ENCODE assay signal across 18 cellular contexts in the genomic region with DNA sequence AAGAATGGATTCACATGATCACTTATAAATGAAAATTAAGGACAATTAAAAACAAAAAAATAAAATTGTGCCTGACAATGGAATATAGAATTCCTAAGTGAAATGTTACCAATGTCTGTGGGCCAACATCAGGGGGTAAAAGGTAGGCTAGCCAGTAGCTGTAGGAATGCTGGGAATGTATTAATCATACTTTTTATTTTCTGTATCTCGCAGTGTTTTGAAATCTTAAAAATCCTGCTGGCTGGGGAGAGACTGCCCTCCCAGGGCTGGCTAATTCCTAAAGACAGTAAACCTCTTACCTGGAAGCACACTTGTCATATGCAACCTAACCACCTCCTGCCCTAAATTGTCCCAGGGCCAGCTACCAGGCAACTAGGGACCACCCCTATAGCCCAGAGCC.
DNase-seq lines count a peak whose midpoint lies in the region; ATAC-seq and TF ChIP-seq lines count a peak whose summit lies in the region.
"Had no signal": no experiment of that assay in that cellular context is flagged by ENCODE, and none has a peak within 500 bp of the region (broad histone marks: within the 10 kb centered on the region; RNA-seq: fewer than 3 reads in every experiment).

No MANE protein-coding gene starts in this region.

- intact Hi-C loops in activated CD8-positive, alpha-beta T cell treated with anti-CD3 and anti-CD28 coated beads for 36 hours (cut with micrococcal nuclease), result no loop called here
- intact Hi-C loops in dendritic cell treated with granulocyte-macrophage colony-stimulating factor and Interleukin-4, amounts not matched to agents 40 ng/mL and 50 ng/mL, for 4 days (cut with micrococcal nuclease), result no loop called here

- H3K4me1 Mint-ChIP-seq in activated CD8-positive, alpha-beta T cell treated with anti-CD3 and anti-CD28 coated beads for 36 hours (ENCODE audit: low read depth), result peaks cover 4% of the 10 kb centered on the region
- H3K4me1 Mint-ChIP-seq in activated CD8-positive, alpha-beta T cell treated with anti-CD3 and anti-CD28 coated beads, Interleukin-2, amount 10 ng/mL, durations not matched to agents 7 days and 5 days (ENCODE audit: low read depth), result no peaks in the 10 kb centered on the region
- peaks cover 10% of the 10 kb centered on the region for H3K4me1 Mint-ChIP-seq in dendritic cell treated with granulocyte-macrophage colony-stimulating factor and Interleukin-4, amounts not matched to agents 40 ng/mL and 50 ng/mL, for 4 days (ENCODE audit: low read depth)

- no peaks in the 10 kb centered on the region for H3K9me3 Mint-ChIP-seq in activated CD8-positive, alpha-beta T cell treated with anti-CD3 and anti-CD28 coated beads for 36 hours
- H3K9me3 Mint-ChIP-seq in activated CD8-positive, alpha-beta T cell treated with anti-CD3 and anti-CD28 coated beads, Interleukin-2, amount 10 ng/mL, durations not matched to agents 7 days and 5 days (ENCODE audit: insufficient read depth), result no peaks in the 10 kb centered on the region
- H3K9me3 Mint-ChIP-seq in dendritic cell treated with granulocyte-macrophage colony-stimulating factor and Interleukin-4, amounts not matched to agents 40 ng/mL and 50 ng/mL, for 4 days, result no peaks in the 10 kb centered on the region

- CTCF ChIA-PET in activated CD8-positive, alpha-beta T cell treated with anti-CD3 and anti-CD28 coated beads for 36 hours (lab: Charles Lee), result interaction anchor here (1.3 kb wide), 1 partner anchor 32 kb away, joined by 3 read pairs; no protein-coding TSS in a partner anchor
- CTCF ChIA-PET in activated CD8-positive, alpha-beta T cell treated with anti-CD3 and anti-CD28 coated beads, Interleukin-2, amount 10 ng/mL, durations not matched to agents 7 days and 5 days (lab: Charles Lee), result no interaction called here

- peak overlapping the region; percentile 9 for H3K27ac Mint-ChIP-seq in activated CD8-positive, alpha-beta T cell treated with anti-CD3 and anti-CD28 coated beads for 36 hours
- no peak overlapping the region for H3K27ac Mint-ChIP-seq in activated CD8-positive, alpha-beta T cell treated with anti-CD3 and anti-CD28 coated beads, Interleukin-2, amount 10 ng/mL, durations not matched to agents 7 days and 5 days
- peak overlapping the region; percentile 6 for H3K27ac Mint-ChIP-seq in dendritic cell treated with granulocyte-macrophage colony-stimulating factor and Interleukin-4, amounts not matched to agents 40 ng/mL and 50 ng/mL, for 4 days

- ATAC-seq in activated CD8-positive, alpha-beta T cell treated with anti-CD3 and anti-CD28 coated beads for 36 hours, result no peak
- ATAC-seq in activated CD8-positive, alpha-beta T cell treated with anti-CD3 and anti-CD28 coated beads, Interleukin-2, amount 10 ng/mL, durations not matched to agents 7 days and 5 days, result no peak
- ATAC-seq in GM18502 (IDR thresholded peaks at IDR 0.05; ENCODE audit: poor library complexity, unreplicated experiment), result no peak
- ATAC-seq: left colon had no signal

- POLR2A ChIA-PET in activated CD8-positive, alpha-beta T cell treated with anti-CD3 and anti-CD28 coated beads for 36 hours (lab: Charles Lee), result no interaction called here
- POLR2A ChIA-PET in activated CD8-positive, alpha-beta T cell treated with anti-CD3 and anti-CD28 coated beads, Interleukin-2, amount 10 ng/mL, durations not matched to agents 7 days and 5 days (lab: Charles Lee), result no interaction called here

- no peak overlapping the region for H3K4me3 Mint-ChIP-seq in activated CD8-positive, alpha-beta T cell treated with anti-CD3 and anti-CD28 coated beads for 36 hours
- H3K4me3 Mint-ChIP-seq in activated CD8-positive, alpha-beta T cell treated with anti-CD3 and anti-CD28 coated beads, Interleukin-2, amount 10 ng/mL, durations not matched to agents 7 days and 5 days, result no peak overlapping the region
- H3K4me3 Mint-ChIP-seq in dendritic cell treated with granulocyte-macrophage colony-stimulating factor and Interleukin-4, amounts not matched to agents 40 ng/mL and 50 ng/mL, for 4 days, result no peak overlapping the region

- DNase-seq in activated CD8-positive, alpha-beta T cell treated with anti-CD3 and anti-CD28 coated beads for 36 hours, result no peak
- no peak for DNase-seq in activated CD8-positive, alpha-beta T cell treated with anti-CD3 and anti-CD28 coated beads, Interleukin-2, amount 10 ng/mL, durations not matched to agents 7 days and 5 days
- DNase-seq in M059J (ENCODE audit: low read depth) (peak; percentile 40), renal cortical epithelial cell (ENCODE audit: low read depth) (peak; percentile 42), NCI-H345 (lab: John Stamatoyannopoulos, UW) (no peak)
- no peak for DNase-seq in activated CD4-positive, alpha-beta T cell treated with anti-CD3 and anti-CD28 coated beads, Interleukin-2, amount 50 U/mL, for 48 hours
- DNase-seq: activated CD4-positive, alpha-beta T cell treated with anti-CD3 and anti-CD28 coated beads for 4 hours; activated T-cell treated with anti-CD3 and anti-CD28 coated beads, Interleukin-2, amount 50 U/mL, for 1 hour; dorsolateral prefrontal cortex; GF-D8; hypothalamus; left colon; MG63; NCI-H2029 treated with DMSO at 0.1 percent for 48 hours; NCI-H748 treated with DMSO at 0.1 percent for 48 hours; T-helper 2 cell had no signal

- TF ChIP-seq CTCF in activated CD8-positive, alpha-beta T cell treated with anti-CD3 and anti-CD28 coated beads for 36 hours (IDR thresholded peaks at IDR 0.05), result no peak

- H3K27me3 Mint-ChIP-seq in activated CD8-positive, alpha-beta T cell treated with anti-CD3 and anti-CD28 coated beads for 36 hours, result no peaks in the 10 kb centered on the region
- H3K27me3 Mint-ChIP-seq in activated CD8-positive, alpha-beta T cell treated with anti-CD3 and anti-CD28 coated beads, Interleukin-2, amount 10 ng/mL, durations not matched to agents 7 days and 5 days (ENCODE audit: low read depth), result no peaks in the 10 kb centered on the region
- H3K27me3 Mint-ChIP-seq in dendritic cell treated with granulocyte-macrophage colony-stimulating factor and Interleukin-4, amounts not matched to agents 40 ng/mL and 50 ng/mL, for 4 days, result no peaks in the 10 kb centered on the region

- H3K36me3 Mint-ChIP-seq in activated CD8-positive, alpha-beta T cell treated with anti-CD3 and anti-CD28 coated beads for 36 hours (ENCODE audit: low read depth), result peaks cover 45% of the 10 kb centered on the region
- peaks cover 47% of the 10 kb centered on the region for H3K36me3 Mint-ChIP-seq in activated CD8-positive, alpha-beta T cell treated with anti-CD3 and anti-CD28 coated beads, Interleukin-2, amount 10 ng/mL, durations not matched to agents 7 days and 5 days (ENCODE audit: low read depth)
- H3K36me3 Mint-ChIP-seq in dendritic cell treated with granulocyte-macrophage colony-stimulating factor and Interleukin-4, amounts not matched to agents 40 ng/mL and 50 ng/mL, for 4 days (ENCODE audit: low read depth), result peaks cover 85% of the 10 kb centered on the region

Comparison
In these comparisons a context has a peak if more than half of its experiments do, and no peak if none do; other contexts are left out.
1. DNase-seq: peak in M059J (single experiment) and renal cortical epithelial cell (single experiment); none in activated CD8-positive, alpha-beta T cell treated with anti-CD3 and anti-CD28 coated beads for 36 hours (single experiment), activated CD8-positive, alpha-beta T cell treated with anti-CD3 and anti-CD28 coated beads, Interleukin-2, amount 10 ng/mL, durations not matched to agents 7 days and 5 days (single experiment), activated CD4-positive, alpha-beta T cell treated with anti-CD3 and anti-CD28 coated beads, Interleukin-2, amount 50 U/mL, for 48 hours (0 of 2) and NCI-H345 (single experiment).